In the genomic region with DNA sequence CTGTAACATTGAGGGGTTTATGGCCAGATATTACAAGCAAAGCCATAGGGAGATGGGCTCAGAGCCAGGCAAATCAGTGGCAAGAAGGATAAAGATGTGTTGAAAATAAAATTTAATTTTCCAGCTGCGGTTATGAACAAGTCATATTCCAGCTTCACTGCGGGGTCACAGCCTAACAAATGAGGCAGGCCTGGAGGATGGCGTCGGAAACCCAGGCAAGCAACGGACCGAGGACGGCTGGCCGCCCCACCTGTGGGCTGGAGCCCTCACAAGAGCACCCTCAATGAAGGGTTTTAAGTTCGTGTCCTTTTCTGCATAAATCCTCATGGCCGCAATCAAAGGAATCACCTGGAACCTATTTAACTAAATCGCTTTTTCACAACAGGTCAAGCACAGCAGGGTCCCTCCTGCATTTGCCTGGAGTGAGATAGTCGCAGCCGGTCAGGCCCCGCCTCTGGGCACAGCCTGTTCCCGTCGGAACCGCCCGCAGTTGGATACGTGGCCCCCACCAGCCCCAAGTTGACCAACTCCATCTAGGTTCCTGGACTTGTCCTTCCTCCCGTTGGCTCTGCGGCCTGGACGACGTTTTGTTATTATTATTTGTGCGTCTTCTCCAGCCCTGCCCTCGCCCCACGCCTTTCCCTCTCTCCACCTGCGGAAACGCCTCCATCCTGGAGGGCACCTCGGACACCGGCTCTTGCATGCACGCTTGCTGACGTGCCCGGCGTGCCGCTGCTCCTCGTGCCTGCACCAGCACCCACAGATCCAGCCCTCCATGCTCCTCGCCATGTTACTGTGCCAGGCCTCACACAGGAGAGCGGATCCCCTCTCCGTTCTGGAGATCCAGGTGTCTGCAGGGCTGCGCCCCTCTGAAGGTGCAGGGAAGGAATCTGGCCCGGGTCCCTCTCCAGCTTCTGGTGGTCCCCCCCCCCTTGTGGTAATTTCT, we compare ENCODE assay signal across 24 cellular contexts.
DNase-seq lines count a peak whose midpoint lies in the region; ATAC-seq, FAIRE-seq and TF ChIP-seq lines count a peak whose summit lies in the region.
"Had no signal": no experiment of that assay in that cellular context is flagged by ENCODE, and none has a peak within 500 bp of the region (broad histone marks: within the 10 kb centered on the region; RNA-seq: fewer than 3 reads in every experiment).

No MANE protein-coding gene starts in this region.

- H3K27ac ChIP-seq in H9 (ENCODE audit: insufficient read length, low read depth, low read length) (no peak overlapping the region), endodermal cell (ENCODE audit: low read depth, low read length) (no peak overlapping the region)
- H3K27ac ChIP-seq: BLaER1 treated with 17β-estradiol and CSF1 and Interleukin-3, amounts not matched to agents 10 nM and 100 nM; PC-9; SJSA1 had no signal

- H3K9me3 Mint-ChIP-seq in H9 (peaks cover 2 to 70% of the 10 kb centered on the region in 2 experiments; a peak in 4 of 5 replicates), endodermal cell (no peaks in the 10 kb centered on the region), osteocyte (ENCODE audit: unreplicated experiment) (no peaks in the 10 kb centered on the region)
- H3K9me3 Mint-ChIP-seq: CD4-positive, alpha-beta T cell had no signal

- no CpG with 5 or more reads among the region's 41 CpGs for WGBS in H9 (ENCODE audit: extremely low coverage, insufficient read length, low lambda C conversion rate)
- WGBS in endodermal cell (ENCODE audit: insufficient coverage in 1 of 2, insufficient read length in 1 of 2), 2 experiments, result 83 to 96% methylated on average over 20 to 41 of the region's 41 CpGs

- ATAC-seq in esophagus mucosa, result no peak
- ATAC-seq: Right ventricle myocardium inferior had no signal

- no peak overlapping the region for H3K4me3 ChIP-seq in GM06990 (replicated peaks; ENCODE audit: low read depth, low read length)
- H3K4me3 ChIP-seq in endodermal cell (ENCODE audit: low read length), result no peak overlapping the region
- H3K4me3 ChIP-seq: BLaER1 treated with 17β-estradiol and CSF1 and Interleukin-3, amounts not matched to agents 10 nM and 100 nM; PC-9; SJSA1 had no signal

- H3K56ac ChIP-seq in H9 (ENCODE audit: insufficient read length, low read depth, low read length), result no peak overlapping the region

- no peak overlapping the region for H3T11ph ChIP-seq in H9 (ENCODE audit: low read length)

- H3K27me3 ChIP-seq in GM06990 (replicated peaks; ENCODE audit: control insufficient read depth, insufficient read depth, low read length) (no peaks in the 10 kb centered on the region), H9 (ENCODE audit: insufficient read depth, low read length) (no peaks in the 10 kb centered on the region; the same call in 1 of the 2 replicates), endodermal cell (ENCODE audit: control insufficient read depth, insufficient read depth, low read length, poor library complexity, severe bottlenecking) (no peaks in the 10 kb centered on the region)
- H3K27me3 ChIP-seq: BLaER1 treated with 17β-estradiol and CSF1 and Interleukin-3, amounts not matched to agents 10 nM and 100 nM; SJSA1 had no signal

- H3K27ac Mint-ChIP-seq in H9 (no peak overlapping the region), endodermal cell (no peak overlapping the region), osteocyte (ENCODE audit: unreplicated experiment) (no peak overlapping the region)
- H3K27ac Mint-ChIP-seq: CD4-positive, alpha-beta T cell had no signal

- H2BK120ac ChIP-seq in H9 (ENCODE audit: low read depth, low read length, poor library complexity, severe bottlenecking), result no peak overlapping the region

- TF ChIP-seq CTCF in GM06990 (IDR thresholded peaks at IDR 0.05; ENCODE audit: insufficient read depth, low read length, poor library complexity, severe bottlenecking) (no peak), H9 (conservative IDR thresholded peaks at IDR 0.05) (no peak), endodermal cell (conservative IDR thresholded peaks at IDR 0.05) (no peak), osteocyte (IDR thresholded peaks at IDR 0.05) (no peak)

- FAIRE-seq in GM12892 (lab: Jason Lieb, UNC), result no peak
- FAIRE-seq: A204.1, GM18507, H54 had no signal

- no peak overlapping the region for H2BK5ac ChIP-seq in H9 (ENCODE audit: insufficient read length, low read length)

- no peak for TF ChIP-seq POLR2A in GM12892 (IDR thresholded peaks at IDR 0.05; ENCODE audit: low read depth, low read length)

- no peak overlapping the region; a peak in 1 of 5 replicates for H3K4me3 Mint-ChIP-seq in H9
- H3K4me3 Mint-ChIP-seq in endodermal cell, result no peak overlapping the region
- no peak overlapping the region for H3K4me3 Mint-ChIP-seq in osteocyte (ENCODE audit: unreplicated experiment)
- H3K4me3 Mint-ChIP-seq: CD4-positive, alpha-beta T cell had no signal

- H2BK20ac ChIP-seq in H9 (ENCODE audit: low read depth, low read length, poor library complexity, severe bottlenecking), result no peak overlapping the region

- no peak overlapping the region for H3K18ac ChIP-seq in H9 (ENCODE audit: insufficient read length, low read depth, low read length)

- H2AFZ ChIP-seq in H9 (ENCODE audit: low read length), result no peak overlapping the region
- H2AFZ ChIP-seq: PC-9 had no signal

- H3K36me3 Mint-ChIP-seq in H9 (ENCODE audit: insufficient read depth in 1 of 3, low read depth in 3 of 3) (no peaks in the 10 kb centered on the region; a peak in 2 of 7 replicates), endodermal cell (ENCODE audit: low read depth) (no peaks in the 10 kb centered on the region), osteocyte (ENCODE audit: unreplicated experiment) (no peaks in the 10 kb centered on the region)

- no peak overlapping the region for H3K14ac ChIP-seq in H9 (ENCODE audit: insufficient read depth, low read length)

- H2AK5ac ChIP-seq in H9 (ENCODE audit: insufficient read length, low read length), result no peak overlapping the region

- H3K36me3 ChIP-seq in GM06990 (ENCODE audit: control insufficient read depth, insufficient read depth, low read length) (no peaks in the 10 kb centered on the region), endodermal cell (ENCODE audit: control insufficient read depth, insufficient read depth, low read length) (no peaks in the 10 kb centered on the region)
- H3K36me3 ChIP-seq: BLaER1 treated with 17β-estradiol and CSF1 and Interleukin-3, amounts not matched to agents 10 nM and 100 nM; SJSA1 had no signal

- H3K4ac ChIP-seq in H9 (ENCODE audit: low read depth, low read length), result no peak overlapping the region

- peaks cover 72% of the 10 kb centered on the region for H3K27me3 Mint-ChIP-seq in H9 (ENCODE audit: low read depth)
- peaks cover 70% of the 10 kb centered on the region for H3K27me3 Mint-ChIP-seq in endodermal cell (ENCODE audit: insufficient read depth)
- no peaks in the 10 kb centered on the region for H3K27me3 Mint-ChIP-seq in osteocyte (ENCODE audit: unreplicated experiment)
- H3K27me3 Mint-ChIP-seq: CD4-positive, alpha-beta T cell had no signal

- H3K9me3 ChIP-seq in H9 (ENCODE audit: control insufficient read depth, low read depth, low read length), result no peaks in the 10 kb centered on the region
- no peaks in the 10 kb centered on the region for H3K9me3 ChIP-seq in endodermal cell (ENCODE audit: control insufficient read depth, low read length)
- H3K9me3 ChIP-seq: SJSA1 had no signal

- no peak overlapping the region for H2BK12ac ChIP-seq in H9 (ENCODE audit: insufficient read length, low read depth, low read length)

- H2BK15ac ChIP-seq in H9 (ENCODE audit: low read depth, low read length), result no peak overlapping the region

- peaks cover 4 to 8% of the 10 kb centered on the region in 2 experiments for H3K4me1 Mint-ChIP-seq in H9
- H3K4me1 Mint-ChIP-seq in endodermal cell, result peaks cover 16% of the 10 kb centered on the region
- H3K4me1 Mint-ChIP-seq in osteocyte (ENCODE audit: unreplicated experiment), result no peaks in the 10 kb centered on the region

- no peaks in the 10 kb centered on the region for H3K23me2 ChIP-seq in H9 (ENCODE audit: insufficient read length, low read depth, low read length, poor library complexity, severe bottlenecking)

- H4K5ac ChIP-seq in H9 (ENCODE audit: insufficient read length, low read depth, low read length), result no peak overlapping the region

- no peaks in the 10 kb centered on the region for H3K79me1 ChIP-seq in H9 (ENCODE audit: insufficient read depth, low read depth, low read length, poor library complexity, severe bottlenecking)

- H3K9ac ChIP-seq in H9 (ENCODE audit: extremely low read depth, insufficient read length, low read length), result no peak overlapping the region
- H3K9ac ChIP-seq in endodermal cell (ENCODE audit: extremely low read depth, low read length, poor library complexity, severe bottlenecking), result no peak overlapping the region
- H3K9ac ChIP-seq: BLaER1 treated with 17β-estradiol and CSF1 and Interleukin-3, amounts not matched to agents 10 nM and 100 nM had no signal

- DNase-seq in GM06990 (ENCODE audit: extremely low read depth, insufficient read length) (peak; percentile 1), H9 (peak; percentile 42), endodermal cell (peak; percentile 68), osteocyte (ENCODE audit: extremely low spot score, unreplicated experiment) (peak; percentile 83), GOT3 (lab: John Stamatoyannopoulos, UW) (no peak), GM12892 (ENCODE audit: insufficient read length) (no peak)
- DNase-seq: AML-193; CD4-positive, alpha-beta T cell; COR-L47; GDM1; Karpas-422; NCI-H1092 treated with DMSO at 0.1 percent for 48 hours; NCI-H1436; NCI-H2029; NCI-H446; NCI-H774; PC-9 had no signal

- no peak overlapping the region for H4K8ac ChIP-seq in H9 (replicated peaks; ENCODE audit: insufficient read length, low read depth, low read length)

- H4K20me1 ChIP-seq in H9 (ENCODE audit: control insufficient read depth, insufficient read depth, insufficient read length), result no peaks in the 10 kb centered on the region
- H4K20me1 ChIP-seq: BLaER1 treated with 17β-estradiol and CSF1 and Interleukin-3, amounts not matched to agents 10 nM and 100 nM had no signal

- H3K79me2 ChIP-seq in H9 (ENCODE audit: insufficient read depth, low read length), result no peaks in the 10 kb centered on the region

- H3K4me2 ChIP-seq in H9 (ENCODE audit: insufficient read depth, insufficient read length, low read length), result no peak overlapping the region
- H3K4me2 ChIP-seq: BLaER1 treated with 17β-estradiol and CSF1 and Interleukin-3, amounts not matched to agents 10 nM and 100 nM; PC-9 had no signal

- no peak overlapping the region for H4K91ac ChIP-seq in H9 (ENCODE audit: insufficient read length, low read depth, low read length)

- H3K4me1 ChIP-seq in H9 (ENCODE audit: insufficient read depth, low read length) (no peaks in the 10 kb centered on the region), endodermal cell (ENCODE audit: control insufficient read depth, insufficient read depth, low read length) (no peaks in the 10 kb centered on the region)
- H3K4me1 ChIP-seq: BLaER1 treated with 17β-estradiol and CSF1 and Interleukin-3, amounts not matched to agents 10 nM and 100 nM; SJSA1 had no signal

- H3K23ac ChIP-seq in H9 (ENCODE audit: insufficient read length, low read depth, low read length), result no peak overlapping the region

Comparison
In these comparisons a context has a peak if more than half of its experiments do, and no peak if none do; other contexts are left out.
1. DNase-seq: peak in GM06990 (single experiment), H9 (single experiment), endodermal cell (single experiment) and osteocyte (single experiment); none in GOT3 (single experiment) and GM12892 (single experiment).